25 cellular contexts compared by ENCODE assay signal in the genomic region with DNA sequence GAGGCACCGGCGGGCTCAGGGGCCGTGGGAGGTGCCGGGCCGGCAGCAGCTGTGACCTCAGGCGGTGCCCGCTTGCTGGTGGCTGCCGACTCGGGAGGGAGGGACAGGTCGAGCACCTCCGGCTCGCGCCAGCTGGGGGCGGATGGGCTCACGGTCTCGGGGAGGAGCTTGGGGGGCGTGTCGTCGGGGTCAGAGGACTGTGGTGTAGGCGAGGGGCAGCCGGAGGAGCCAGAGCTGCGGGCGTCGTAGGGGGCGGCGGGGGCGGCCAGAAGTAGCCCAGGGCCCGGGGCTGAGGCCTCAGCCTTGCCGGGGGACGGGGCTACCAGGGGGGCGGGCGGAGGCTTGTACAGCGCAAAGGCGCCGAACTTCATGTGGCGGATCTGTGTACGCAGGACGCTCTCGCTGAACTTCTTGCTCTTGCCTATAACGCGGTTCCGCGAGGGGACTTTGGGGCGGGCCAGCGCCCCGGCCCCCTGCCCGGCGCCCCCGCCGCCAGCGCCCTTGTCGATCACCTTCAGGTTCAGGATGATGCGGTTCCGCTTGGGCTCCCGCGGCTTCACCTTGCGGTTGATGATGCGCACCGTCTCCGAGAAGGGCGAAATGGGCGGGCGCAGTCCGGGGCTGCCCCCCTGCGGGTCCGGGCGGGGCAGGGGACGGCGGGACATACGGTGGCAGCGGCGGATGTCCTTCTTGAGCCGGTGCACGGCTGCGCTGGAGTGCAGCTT. TPM values are rescaled to one million over a fixed set of nuclear protein-coding genes. Genes with fewer than 3 reads are reported as not detected.
DNase-seq lines count a peak whose midpoint lies in the region; ATAC-seq, FAIRE-seq and TF ChIP-seq lines count a peak whose summit lies in the region.
"Had no signal": no experiment of that assay in that cellular context is flagged by ENCODE, and none has a peak within 500 bp of the region (broad histone marks: within the 10 kb centered on the region; RNA-seq: fewer than 3 reads in every experiment).

No MANE protein-coding gene starts in this region.

- DNase-seq in GM12891 (ENCODE audit: insufficient read length, low spot score) = no peak
- peak; percentile 51 for DNase-seq in hepatocyte (ENCODE audit: low spot score)
- peak; percentile 57 for DNase-seq in progenitor cell of endocrine pancreas (ENCODE audit: low spot score, unreplicated experiment)
- DNase-seq in NCI-H2227 treated with DMSO at 0.1 percent for 48 hours (lab: John Stamatoyannopoulos, UW) = no peak
- no peak for DNase-seq in mesothelial cell of epicardium (ENCODE audit: low spot score in 2 of 2, unreplicated experiment in 2 of 2)
- no peak for DNase-seq in Karpas-422
- DNase-seq: activated CD4-positive, alpha-beta T cell treated with anti-CD3 and anti-CD28 coated beads for 48 hours; AML-193; body of pancreas; COR-L47; dermis blood vessel endothelial cell; mucosa of descending colon; NCI-H1105; NCI-H2171; SK-N-SH; stimulated activated CD4-positive, alpha-beta T cell treated with anti-CD3 and anti-CD28 coated beads, Interleukin-4, amount 100 ng/mL, for 4 hours; stimulated activated CD8-positive, alpha-beta memory T cell treated with anti-CD3 and anti-CD28 coated beads, Interleukin-4, amount 100 ng/mL, for 48 hours; T-helper 9 cell had no signal

- H3K9me3 Mint-ChIP-seq in progenitor cell of endocrine pancreas (ENCODE audit: low read depth) (no peaks in the 10 kb centered on the region), mesothelial cell of epicardium (no peaks in the 10 kb centered on the region)

- H3K27ac Mint-ChIP-seq in progenitor cell of endocrine pancreas (no peak overlapping the region), mesothelial cell of epicardium (no peak overlapping the region)
- H3K27ac Mint-ChIP-seq: activated naive CD8-positive, alpha-beta T cell had no signal

- ATAC-seq in HG03521 (IDR thresholded peaks at IDR 0.05; ENCODE audit: unreplicated experiment) = no peak
- ATAC-seq: body of pancreas, mucosa of descending colon had no signal

- FAIRE-seq in GM12891 (lab: Jason Lieb, UNC) = no peak
- FAIRE-seq: G401.6 had no signal

- H3K27me3 Mint-ChIP-seq in progenitor cell of endocrine pancreas = no peaks in the 10 kb centered on the region
- H3K27me3 Mint-ChIP-seq in mesothelial cell of epicardium (ENCODE audit: low read depth) = no peaks in the 10 kb centered on the region
- H3K27me3 Mint-ChIP-seq: activated naive CD8-positive, alpha-beta T cell had no signal

- TF ChIP-seq CTCF in hepatocyte (IDR thresholded peaks at IDR 0.05; ENCODE audit: poor library complexity) = no peak
- no peak for TF ChIP-seq CTCF in progenitor cell of endocrine pancreas (IDR thresholded peaks at IDR 0.05; ENCODE audit: unreplicated experiment)
- TF ChIP-seq CTCF in mesothelial cell of epicardium (IDR thresholded peaks at IDR 0.05; ENCODE audit: unreplicated experiment) = no peak

- H3K9ac ChIP-seq in HUES6 (ENCODE audit: low read length) (no peak overlapping the region), Karpas-422 (ENCODE audit: low read length) (no peak overlapping the region)
- H3K9ac ChIP-seq: KMS-11, SK-N-SH had no signal

- H3K9me3 ChIP-seq in HUES6 (ENCODE audit: control insufficient read depth, insufficient read depth, low read depth, low read length) = no peaks in the 10 kb centered on the region
- no peaks in the 10 kb centered on the region for H3K9me3 ChIP-seq in hepatocyte (ENCODE audit: low read depth)
- no peaks in the 10 kb centered on the region for H3K9me3 ChIP-seq in Karpas-422 (ENCODE audit: low read length)
- H3K9me3 ChIP-seq: body of pancreas, mucosa of descending colon, SK-N-SH, suprapubic skin had no signal

- peak; percentile 13; the same call in 1 of the 2 replicates for TF ChIP-seq POLR2A in GM12891 (IDR thresholded peaks at IDR 0.05; ENCODE audit: low read depth, low read length)

- H3K36me3 Mint-ChIP-seq in progenitor cell of endocrine pancreas (ENCODE audit: insufficient read depth) = peaks cover 9% of the 10 kb centered on the region
- peaks cover 2% of the 10 kb centered on the region for H3K36me3 Mint-ChIP-seq in mesothelial cell of epicardium
- H3K36me3 Mint-ChIP-seq: activated naive CD8-positive, alpha-beta T cell had no signal

- peaks cover 30% of the 10 kb centered on the region for H3K79me2 ChIP-seq in hepatocyte
- H3K79me2 ChIP-seq in Karpas-422 (ENCODE audit: low read length) = peaks cover 21% of the 10 kb centered on the region

- H2AFZ ChIP-seq in hepatocyte (no peak overlapping the region), Karpas-422 (ENCODE audit: low read length) (no peak overlapping the region)

- H4K20me1 ChIP-seq in hepatocyte (ENCODE audit: insufficient read depth, poor library complexity, severe bottlenecking) (peaks cover 60% of the 10 kb centered on the region), Karpas-422 (ENCODE audit: insufficient read depth, low read depth, low read length) (peaks cover 54% of the 10 kb centered on the region)

- 68% methylated on average over 40 of the region's 75 CpGs for WGBS in hepatocyte (ENCODE audit: low lambda C conversion rate, missing lambda C conversion rate)

- H3K27me3 ChIP-seq in HUES6 (ENCODE audit: control insufficient read depth, insufficient read depth, low read length) (no peaks in the 10 kb centered on the region), hepatocyte (no peaks in the 10 kb centered on the region), Karpas-422 (ENCODE audit: low read length) (no peaks in the 10 kb centered on the region)
- H3K27me3 ChIP-seq: body of pancreas, suprapubic skin had no signal

- H3K4me1 ChIP-seq in HUES6 (ENCODE audit: control insufficient read depth, insufficient read depth, low read length) (peaks cover 41% of the 10 kb centered on the region), hepatocyte (ENCODE audit: insufficient read depth) (peaks cover 13% of the 10 kb centered on the region), Karpas-422 (ENCODE audit: low read length) (peaks cover 37% of the 10 kb centered on the region)

- H3K36me3 ChIP-seq in HUES6 (ENCODE audit: control insufficient read depth, insufficient read depth, low read length) (peaks cover 29% of the 10 kb centered on the region), hepatocyte (replicated peaks; ENCODE audit: insufficient read depth, low read depth) (no peaks in the 10 kb centered on the region), Karpas-422 (ENCODE audit: insufficient read depth, low read length) (peaks cover 26% of the 10 kb centered on the region)

- H3K9me2 ChIP-seq in hepatocyte (replicated peaks; ENCODE audit: insufficient read depth) = no peaks in the 10 kb centered on the region
- H3K9me2 ChIP-seq in Karpas-422 (replicated peaks; ENCODE audit: insufficient read depth, low read length) = no peaks in the 10 kb centered on the region
- H3K9me2 ChIP-seq: SK-N-SH had no signal

- H3K4me1 Mint-ChIP-seq in progenitor cell of endocrine pancreas (ENCODE audit: low read depth) (peaks cover 8% of the 10 kb centered on the region), mesothelial cell of epicardium (peaks cover 23% of the 10 kb centered on the region)

- H3K4me3 ChIP-seq in HUES6 (ENCODE audit: low read depth, low read length) (peak overlapping the region; percentile 41; the same call in 1 of the 2 replicates), hepatocyte (no peak overlapping the region), Karpas-422 (ENCODE audit: low read length) (no peak overlapping the region)
- H3K4me3 ChIP-seq: body of pancreas, mucosa of descending colon, skin epidermis, suprapubic skin had no signal

- H3K4me3 Mint-ChIP-seq in progenitor cell of endocrine pancreas (ENCODE audit: low read depth) = no peak overlapping the region
- no peak overlapping the region for H3K4me3 Mint-ChIP-seq in mesothelial cell of epicardium
- H3K4me3 Mint-ChIP-seq: activated naive CD8-positive, alpha-beta T cell had no signal

- H3K4me2 ChIP-seq in hepatocyte (peak overlapping the region; percentile 37), Karpas-422 (ENCODE audit: low read depth, low read length, poor library complexity, severe bottlenecking) (no peak overlapping the region)
- H3K4me2 ChIP-seq: KMS-11, SK-N-SH had no signal

- H3K27ac ChIP-seq in HUES6 (ENCODE audit: low read depth, low read length) (no peak overlapping the region), hepatocyte (no peak overlapping the region), Karpas-422 (ENCODE audit: low read length) (no peak overlapping the region)
- H3K27ac ChIP-seq: body of pancreas, KMS-11, suprapubic skin had no signal

TF ChIP-seq in GM12891, 5 proteins besides CTCF, POLR2A, EP300 and RAD21:
- TF ChIP-seq TAF1 (IDR thresholded peaks at IDR 0.05; ENCODE audit: low read depth, low read length) = no peak

RNA-seq across cellular contexts. Expression of a gene that starts 5.5 kb away (rescaled TPM):
- 39.0 TPM for polyA plus RNA-seq in GM12891 (2012; ENCODE audit: low read depth, missing spikeins)
- total RNA-seq in hepatocyte = 30.7 and 42.9 TPM in 2 replicates
- polyA plus RNA-seq in hepatocyte = 40.6 and 45.4 TPM in 2 replicates
- 38.8 and 39.6 TPM in 2 replicates for total RNA-seq in progenitor cell of endocrine pancreas
- 101 to 104 TPM (median 102 TPM) in 3 replicates for total RNA-seq in mesothelial cell of epicardium
- total RNA-seq in Karpas-422 (2014; rRNA removed; shearing (Covaris generic); ENCODE audit: low replicate concordance) = 30.5 and 46.4 TPM in 2 replicates

RNA-seq across cellular contexts. Expression of a gene that starts 22.7 kb away (rescaled TPM):
- 0.08 TPM for polyA plus RNA-seq in GM12891 (2012; ENCODE audit: low read depth, missing spikeins)
- total RNA-seq in hepatocyte (3.1 and 3.8 TPM in 2 replicates), progenitor cell of endocrine pancreas (4.7 TPM in 2 replicates), mesothelial cell of epicardium (9.6 to 10.3 TPM (median 10.1 TPM) in 3 replicates)
- 3.3 TPM in 2 replicates for polyA plus RNA-seq in hepatocyte
- total RNA-seq in Karpas-422 (2014; rRNA removed; shearing (Covaris generic); ENCODE audit: low replicate concordance) = not detected in 2 replicates

Comparison
In these comparisons a context has a peak if more than half of its experiments do, and no peak if none do; other contexts are left out.
1. DNase-seq: peak in hepatocyte (single experiment) and progenitor cell of endocrine pancreas (single experiment); none in GM12891 (single experiment), NCI-H2227 treated with DMSO at 0.1 percent for 48 hours (single experiment), mesothelial cell of epicardium (0 of 2) and Karpas-422 (single experiment).